1 cellular context compared by ENCODE assay signal in the genomic region with DNA sequence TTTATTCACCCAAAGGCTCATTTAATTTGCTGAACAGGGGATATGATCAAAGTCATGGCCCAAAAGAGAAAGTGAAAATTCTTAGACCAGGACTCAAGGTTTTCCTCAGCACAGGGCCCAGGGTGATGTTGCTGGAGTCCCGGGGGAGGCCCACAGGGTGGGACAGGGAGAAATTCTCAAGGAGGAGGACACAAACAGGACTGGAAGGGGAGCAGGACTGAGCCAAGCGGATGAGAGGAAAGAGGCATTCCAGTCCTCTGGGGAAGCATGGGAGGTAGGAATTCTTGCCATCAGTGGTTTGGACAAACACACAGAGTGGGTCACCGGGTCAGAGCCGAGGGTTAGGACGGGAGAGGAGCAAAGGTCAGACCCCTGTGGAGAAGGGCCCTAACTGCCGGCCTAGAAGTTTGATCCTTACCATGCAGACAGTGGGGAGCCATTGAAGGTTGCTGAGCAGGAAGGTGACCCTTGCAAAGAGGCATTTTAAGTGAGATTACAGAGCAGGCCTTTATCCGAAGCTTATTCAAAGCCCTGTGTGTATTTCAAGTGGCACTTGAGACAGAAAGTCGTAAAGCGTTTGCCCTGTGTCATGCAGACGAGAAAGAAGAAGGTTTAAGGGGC.
A peak's percentile ranks its signal among the peaks of the same experiment; 100 is the strongest.
TF ChIP-seq lines count a peak whose summit lies in the region.

No MANE protein-coding gene starts in this region.

TF ChIP-seq in HepG2, 621 proteins besides CTCF, POLR2A, EP300 and RAD21 (continued from another document and continues in another):
- peak; percentile 71; the same call in 1 of the 2 replicates for TF ChIP-seq SKIL (CRISPR knock-in tag; IDR thresholded peaks at IDR 0.05; ENCODE audit: borderline replicate concordance)
- TF ChIP-seq, protein P1, sequence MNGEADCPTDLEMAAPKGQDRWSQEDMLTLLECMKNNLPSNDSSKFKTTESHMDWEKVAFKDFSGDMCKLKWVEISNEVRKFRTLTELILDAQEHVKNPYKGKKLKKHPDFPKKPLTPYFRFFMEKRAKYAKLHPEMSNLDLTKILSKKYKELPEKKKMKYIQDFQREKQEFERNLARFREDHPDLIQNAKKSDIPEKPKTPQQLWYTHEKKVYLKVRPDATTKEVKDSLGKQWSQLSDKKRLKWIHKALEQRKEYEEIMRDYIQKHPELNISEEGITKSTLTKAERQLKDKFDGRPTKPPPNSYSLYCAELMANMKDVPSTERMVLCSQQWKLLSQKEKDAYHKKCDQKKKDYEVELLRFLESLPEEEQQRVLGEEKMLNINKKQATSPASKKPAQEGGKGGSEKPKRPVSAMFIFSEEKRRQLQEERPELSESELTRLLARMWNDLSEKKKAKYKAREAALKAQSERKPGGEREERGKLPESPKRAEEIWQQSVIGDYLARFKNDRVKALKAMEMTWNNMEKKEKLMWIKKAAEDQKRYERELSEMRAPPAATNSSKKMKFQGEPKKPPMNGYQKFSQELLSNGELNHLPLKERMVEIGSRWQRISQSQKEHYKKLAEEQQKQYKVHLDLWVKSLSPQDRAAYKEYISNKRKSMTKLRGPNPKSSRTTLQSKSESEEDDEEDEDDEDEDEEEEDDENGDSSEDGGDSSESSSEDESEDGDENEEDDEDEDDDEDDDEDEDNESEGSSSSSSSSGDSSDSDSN (CRISPR knock-in tag; IDR thresholded peaks at IDR 0.05) = peak; percentile 53
- no peak for TF ChIP-seq ZNF639 (CRISPR knock-in tag; conservative IDR thresholded peaks at IDR 0.05)
- TF ChIP-seq, protein P2, sequence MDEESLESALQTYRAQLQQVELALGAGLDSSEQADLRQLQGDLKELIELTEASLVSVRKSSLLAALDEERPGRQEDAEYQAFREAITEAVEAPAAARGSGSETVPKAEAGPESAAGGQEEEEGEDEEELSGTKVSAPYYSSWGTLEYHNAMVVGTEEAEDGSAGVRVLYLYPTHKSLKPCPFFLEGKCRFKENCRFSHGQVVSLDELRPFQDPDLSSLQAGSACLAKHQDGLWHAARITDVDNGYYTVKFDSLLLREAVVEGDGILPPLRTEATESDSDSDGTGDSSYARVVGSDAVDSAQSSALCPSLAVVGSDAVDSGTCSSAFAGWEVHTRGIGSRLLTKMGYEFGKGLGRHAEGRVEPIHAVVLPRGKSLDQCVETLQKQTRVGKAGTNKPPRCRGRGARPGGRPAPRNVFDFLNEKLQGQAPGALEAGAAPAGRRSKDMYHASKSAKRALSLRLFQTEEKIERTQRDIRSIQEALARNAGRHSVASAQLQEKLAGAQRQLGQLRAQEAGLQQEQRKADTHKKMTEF (CRISPR knock-in tag; IDR thresholded peaks at IDR 0.05) = peak; percentile 70
- no peak for TF ChIP-seq TAF1 (CRISPR knock-in tag; IDR thresholded peaks at IDR 0.05)
- no peak for TF ChIP-seq PLRG1 (conservative IDR thresholded peaks at IDR 0.05)
- TF ChIP-seq SRSF4 (IDR thresholded peaks at IDR 0.05; ENCODE audit: low read depth, low read length, poor library complexity, severe bottlenecking) = no peak
- peak; percentile 66 for TF ChIP-seq SPEN (CRISPR knock-in tag; IDR thresholded peaks at IDR 0.05; ENCODE audit: low read depth)
- TF ChIP-seq, protein P3, sequence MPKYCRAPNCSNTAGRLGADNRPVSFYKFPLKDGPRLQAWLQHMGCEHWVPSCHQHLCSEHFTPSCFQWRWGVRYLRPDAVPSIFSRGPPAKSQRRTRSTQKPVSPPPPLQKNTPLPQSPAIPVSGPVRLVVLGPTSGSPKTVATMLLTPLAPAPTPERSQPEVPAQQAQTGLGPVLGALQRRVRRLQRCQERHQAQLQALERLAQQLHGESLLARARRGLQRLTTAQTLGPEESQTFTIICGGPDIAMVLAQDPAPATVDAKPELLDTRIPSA (CRISPR knock-in tag; IDR thresholded peaks at IDR 0.05; ENCODE audit: borderline replicate concordance) = no peak
- peak; percentile 87; the same call in 1 of the 2 replicates for TF ChIP-seq MTA1 (CRISPR knock-in tag; IDR thresholded peaks at IDR 0.05; ENCODE audit: borderline replicate concordance)
- TF ChIP-seq KDM6A (CRISPR knock-in tag; IDR thresholded peaks at IDR 0.05; ENCODE audit: low read depth) = 0 out of 2 replicates have a peak, but pooled peaks have one; percentile 30
- TF ChIP-seq MYC (CRISPR knock-in tag; IDR thresholded peaks at IDR 0.05; ENCODE audit: borderline replicate concordance) = peak; percentile 62; the same call in 1 of the 2 replicates
- TF ChIP-seq ZNF430 (CRISPR knock-in tag; IDR thresholded peaks at IDR 0.05) = 0 out of 2 replicates have a peak, but pooled peaks have one; percentile 58
- TF ChIP-seq ZSCAN22 (CRISPR knock-in tag; IDR thresholded peaks at IDR 0.05) = no peak
- TF ChIP-seq NFYC (CRISPR knock-in tag; IDR thresholded peaks at IDR 0.05) = no peak
- TF ChIP-seq, protein P4, sequence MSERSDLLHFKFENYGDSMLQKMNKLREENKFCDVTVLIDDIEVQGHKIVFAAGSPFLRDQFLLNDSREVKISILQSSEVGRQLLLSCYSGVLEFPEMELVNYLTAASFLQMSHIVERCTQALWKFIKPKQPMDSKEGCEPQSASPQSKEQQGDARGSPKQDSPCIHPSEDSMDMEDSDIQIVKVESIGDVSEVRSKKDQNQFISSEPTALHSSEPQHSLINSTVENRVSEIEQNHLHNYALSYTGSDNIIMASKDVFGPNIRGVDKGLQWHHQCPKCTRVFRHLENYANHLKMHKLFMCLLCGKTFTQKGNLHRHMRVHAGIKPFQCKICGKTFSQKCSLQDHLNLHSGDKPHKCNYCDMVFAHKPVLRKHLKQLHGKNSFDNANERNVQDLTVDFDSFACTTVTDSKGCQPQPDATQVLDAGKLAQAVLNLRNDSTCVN (CRISPR knock-in tag; IDR thresholded peaks at IDR 0.05; ENCODE audit: borderline replicate concordance) = peak; percentile 46; the same call in 1 of the 2 replicates
- TF ChIP-seq HOXA9 (CRISPR knock-in tag; IDR thresholded peaks at IDR 0.05; ENCODE audit: borderline replicate concordance) = no peak
- no peak for TF ChIP-seq CEBPZ (IDR thresholded peaks at IDR 0.05; ENCODE audit: low read length)
- peak; percentile 56; the same call in 1 of the 2 replicates for TF ChIP-seq ZFY (CRISPR knock-in tag; IDR thresholded peaks at IDR 0.05)
- 0 out of 2 replicates have a peak, but pooled peaks have one; percentile 16 for TF ChIP-seq ZBTB38 (CRISPR knock-in tag; IDR thresholded peaks at IDR 0.05)
- TF ChIP-seq, protein P5, sequence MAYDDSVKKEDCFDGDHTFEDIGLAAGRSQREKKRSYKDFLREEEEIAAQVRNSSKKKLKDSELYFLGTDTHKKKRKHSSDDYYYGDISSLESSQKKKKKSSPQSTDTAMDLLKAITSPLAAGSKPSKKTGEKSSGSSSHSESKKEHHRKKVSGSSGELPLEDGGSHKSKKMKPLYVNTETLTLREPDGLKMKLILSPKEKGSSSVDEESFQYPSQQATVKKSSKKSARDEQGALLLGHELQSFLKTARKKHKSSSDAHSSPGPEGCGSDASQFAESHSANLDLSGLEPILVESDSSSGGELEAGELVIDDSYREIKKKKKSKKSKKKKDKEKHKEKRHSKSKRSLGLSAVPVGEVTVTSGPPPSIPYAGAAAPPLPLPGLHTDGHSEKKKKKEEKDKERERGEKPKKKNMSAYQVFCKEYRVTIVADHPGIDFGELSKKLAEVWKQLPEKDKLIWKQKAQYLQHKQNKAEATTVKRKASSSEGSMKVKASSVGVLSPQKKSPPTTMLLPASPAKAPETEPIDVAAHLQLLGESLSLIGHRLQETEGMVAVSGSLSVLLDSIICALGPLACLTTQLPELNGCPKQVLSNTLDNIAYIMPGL (CRISPR knock-in tag; IDR thresholded peaks at IDR 0.05; ENCODE audit: borderline replicate concordance in 1 of 2, low read depth in 1 of 2) = peak; percentile 52 to 61; a peak in 2 of 4 replicates
- TF ChIP-seq ZZZ3 (CRISPR knock-in tag; IDR thresholded peaks at IDR 0.05; ENCODE audit: borderline replicate concordance) = peak; percentile 43; the same call in 1 of the 2 replicates
- TF ChIP-seq MEF2D (CRISPR knock-in tag; IDR thresholded peaks at IDR 0.05) = peak; percentile 23; the same call in 1 of the 2 replicates
- TF ChIP-seq ZNF776 (CRISPR knock-in tag; IDR thresholded peaks at IDR 0.05) = no peak
- TF ChIP-seq JUN (CRISPR knock-in tag; IDR thresholded peaks at IDR 0.05) = no peak
- TF ChIP-seq ELF4 (CRISPR knock-in tag; IDR thresholded peaks at IDR 0.05; ENCODE audit: borderline replicate concordance) = no peak
- no peak for TF ChIP-seq RARG (CRISPR knock-in tag; IDR thresholded peaks at IDR 0.05; ENCODE audit: low read depth)
- TF ChIP-seq SMAD9 (CRISPR knock-in tag; IDR thresholded peaks at IDR 0.05) = no peak
- TF ChIP-seq MAFG (CRISPR knock-in tag; IDR thresholded peaks at IDR 0.05) = no peak
- TF ChIP-seq ISL2 (CRISPR knock-in tag; IDR thresholded peaks at IDR 0.05) = 0 out of 2 replicates have a peak, but pooled peaks have one; percentile 55
- no peak for TF ChIP-seq PAWR (CRISPR knock-in tag; IDR thresholded peaks at IDR 0.05; ENCODE audit: borderline replicate concordance)
- TF ChIP-seq NRL (CRISPR knock-in tag; IDR thresholded peaks at IDR 0.05; ENCODE audit: borderline replicate concordance) = no peak; the same call in 1 of the 2 replicates
- no peak for TF ChIP-seq KDM3A (CRISPR knock-in tag; IDR thresholded peaks at IDR 0.05; ENCODE audit: low read depth)
- TF ChIP-seq KMT2A (CRISPR knock-in tag; IDR thresholded peaks at IDR 0.05) = peak; percentile 60; the same call in 1 of the 2 replicates
- TF ChIP-seq, protein P6, sequence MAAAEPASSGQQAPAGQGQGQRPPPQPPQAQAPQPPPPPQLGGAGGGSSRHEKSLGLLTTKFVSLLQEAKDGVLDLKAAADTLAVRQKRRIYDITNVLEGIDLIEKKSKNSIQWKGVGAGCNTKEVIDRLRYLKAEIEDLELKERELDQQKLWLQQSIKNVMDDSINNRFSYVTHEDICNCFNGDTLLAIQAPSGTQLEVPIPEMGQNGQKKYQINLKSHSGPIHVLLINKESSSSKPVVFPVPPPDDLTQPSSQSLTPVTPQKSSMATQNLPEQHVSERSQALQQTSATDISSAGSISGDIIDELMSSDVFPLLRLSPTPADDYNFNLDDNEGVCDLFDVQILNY (CRISPR knock-in tag; conservative IDR thresholded peaks at IDR 0.05) = no peak
- TF ChIP-seq NR2F1 (CRISPR knock-in tag; IDR thresholded peaks at IDR 0.05) = peak; percentile 94 to 97
- TF ChIP-seq ZNF672 (CRISPR knock-in tag; IDR thresholded peaks at IDR 0.05) = no peak
- TF ChIP-seq ZNF598 (CRISPR knock-in tag; IDR thresholded peaks at IDR 0.05; ENCODE audit: borderline replicate concordance) = no peak
- no peak for TF ChIP-seq ZNF816 (CRISPR knock-in tag; IDR thresholded peaks at IDR 0.05; ENCODE audit: borderline replicate concordance)
- no peak for TF ChIP-seq SETDB1 (CRISPR knock-in tag; IDR thresholded peaks at IDR 0.05; ENCODE audit: borderline replicate concordance)
- no peak for TF ChIP-seq RORA (CRISPR knock-in tag; IDR thresholded peaks at IDR 0.05)
